ENCODE assay signal across 23 cellular contexts in genomic region chr9:95176755-95177319, GRCh38.
"Had no signal": no experiment of that assay in that cellular context is flagged by ENCODE, and none has a peak within 500 bp of the region (broad histone marks: within the 10 kb centered on the region; RNA-seq: fewer than 3 reads in every experiment).

No MANE protein-coding gene starts in this region.

- H3K4me1 Mint-ChIP-seq: activated T-helper 17 cell treated with anti-CD3 and anti-CD28 coated beads, Interleukin-2, amount 50 U/mL, for 72 hours; T-helper 17 cell had no signal

- H3K27ac Mint-ChIP-seq: activated CD4-positive, alpha-beta memory T cell treated with anti-CD3 and anti-CD28 coated beads, Interleukin-2, amount 10 ng/mL, durations not matched to agents 7 days and 5 days; activated naive CD4-positive, alpha-beta T cell treated with anti-CD3 and anti-CD28 coated beads for 36 hours; activated naive CD8-positive, alpha-beta T cell; activated T-helper 17 cell treated with anti-CD3 and anti-CD28 coated beads, Interleukin-2, amount 50 U/mL, for 72 hours; brain; T-helper 17 cell had no signal

- H3K27me3 Mint-ChIP-seq: activated CD4-positive, alpha-beta memory T cell treated with anti-CD3 and anti-CD28 coated beads, Interleukin-2, amount 10 ng/mL, durations not matched to agents 7 days and 5 days; activated naive CD8-positive, alpha-beta T cell; activated T-helper 17 cell treated with anti-CD3 and anti-CD28 coated beads, Interleukin-2, amount 50 U/mL, for 72 hours; T-helper 17 cell had no signal

- H3K4me3 Mint-ChIP-seq: activated CD4-positive, alpha-beta memory T cell treated with anti-CD3 and anti-CD28 coated beads, Interleukin-2, amount 10 ng/mL, durations not matched to agents 7 days and 5 days; activated naive CD4-positive, alpha-beta T cell treated with anti-CD3 and anti-CD28 coated beads for 36 hours; activated naive CD8-positive, alpha-beta T cell; activated T-helper 17 cell treated with anti-CD3 and anti-CD28 coated beads, Interleukin-2, amount 50 U/mL, for 72 hours; brain; T-helper 17 cell had no signal

- FAIRE-seq: astrocyte had no signal

- ATAC-seq: activated T-helper 17 cell treated with anti-CD3 and anti-CD28 coated beads, Interleukin-2, amount 50 U/mL, for 72 hours; T-helper 17 cell had no signal

- H3K27me3 ChIP-seq: cardiac muscle cell had no signal

- H3K36me3 Mint-ChIP-seq: activated naive CD8-positive, alpha-beta T cell; brain had no signal

- H3K27ac ChIP-seq: cardiac muscle cell, VCaP had no signal

- H3K9me3 Mint-ChIP-seq: activated CD4-positive, alpha-beta memory T cell treated with anti-CD3 and anti-CD28 coated beads, Interleukin-2, amount 10 ng/mL, durations not matched to agents 7 days and 5 days; activated naive CD4-positive, alpha-beta T cell treated with anti-CD3 and anti-CD28 coated beads for 36 hours; activated T-helper 17 cell treated with anti-CD3 and anti-CD28 coated beads, Interleukin-2, amount 50 U/mL, for 72 hours; brain had no signal

- H3K4me3 ChIP-seq: cardiac muscle cell had no signal

- DNase-seq: activated CD4-positive, alpha-beta memory T cell treated with anti-CD3 and anti-CD28 coated beads, Interleukin-2, amount 10 ng/mL, durations not matched to agents 7 days and 5 days; activated CD4-positive, alpha-beta T cell treated with anti-CD3 and anti-CD28 coated beads, Interleukin-2, amount 50 U/mL, for 1 hour; activated CD4-positive, CD25-positive, alpha-beta regulatory T cell; activated gamma-delta T cell; activated naive CD4-positive, alpha-beta T cell treated with anti-CD3 and anti-CD28 coated beads for 36 hours; activated T-cell treated with anti-CD3 and anti-CD28 coated beads for 4 hours; activated T-cell treated with anti-CD3 and anti-CD28 coated beads, Interleukin-2, amount 50 U/mL, for 48 hours; amygdala; KG1; NCI-H1092; NCI-H1930; NCI-H446; NCI-H524 treated with DMSO at 0.1 percent for 48 hours; NCI-H82; SIG-M5; T-helper 17 cell; T-helper 9 cell had no signal

- H3K36me3 ChIP-seq: cardiac muscle cell had no signal
